Comparison of ENCODE assay signal across 28 cellular contexts in the genomic region with DNA sequence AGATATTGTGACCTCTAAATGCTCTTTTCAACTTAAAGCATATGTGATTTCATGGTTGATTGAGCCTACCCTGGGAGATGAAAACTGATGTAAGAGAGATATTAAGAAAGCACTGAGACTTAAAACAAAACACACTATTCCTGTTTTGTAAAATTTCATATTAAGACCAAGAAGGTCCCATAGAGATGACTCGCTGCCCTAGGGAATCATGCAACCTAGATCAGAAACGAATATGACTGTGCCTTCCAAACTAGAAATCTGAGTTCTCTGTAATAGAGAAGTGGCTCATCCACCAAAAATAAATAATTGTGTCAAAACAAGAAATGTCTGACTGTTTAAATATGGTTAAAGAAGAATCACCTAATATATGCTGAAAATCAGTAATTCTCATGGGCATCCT.
"Had no signal": no experiment of that assay in that cellular context is flagged by ENCODE, and none has a peak within 500 bp of the region (broad histone marks: within the 10 kb centered on the region; RNA-seq: fewer than 3 reads in every experiment).

No MANE protein-coding gene starts in this region.

- H3K36me3 ChIP-seq: adrenal gland, cardiac muscle cell, colonic mucosa, WERI-Rb-1 had no signal

- H3K27ac ChIP-seq: adrenal gland, body of pancreas, cardiac muscle cell, colonic mucosa, WERI-Rb-1 had no signal

- ATAC-seq: activated CD4-positive, CD25-positive, alpha-beta regulatory T cell treated with anti-CD3 and anti-CD28 coated beads, Interleukin-2, amount 50 U/mL, for 24 hours; activated CD8-positive, alpha-beta T cell treated with anti-CD3 and anti-CD28 coated beads for 36 hours; activated naive CD8-positive, alpha-beta T cell treated with anti-CD3 and anti-CD28 coated beads, Interleukin-2, amount 50 U/mL, for 24 hours; body of pancreas; esophagus mucosa; T-helper 17 cell had no signal

- H3K27me3 ChIP-seq: adrenal gland, body of pancreas, cardiac muscle cell, colonic mucosa had no signal

- H3K4me3 ChIP-seq: adrenal gland, body of pancreas, cardiac muscle cell, colonic mucosa had no signal

- H3K4me1 ChIP-seq: adrenal gland, body of pancreas, colonic mucosa had no signal

- H3K9me3 ChIP-seq: adrenal gland, body of pancreas, colonic mucosa had no signal

- DNase-seq: activated B cell treated with CpG ODN at 0.5 μM for 24 hours; activated CD4-positive, alpha-beta T cell treated with anti-CD3 and anti-CD28 coated beads for 48 hours; activated CD4-positive, alpha-beta T cell treated with anti-CD3 and anti-CD28 coated beads, Interleukin-2, amount 50 U/mL, for 1 hour; activated CD4-positive, alpha-beta T cell treated with anti-CD3 and anti-CD28 coated beads, Interleukin-2, amount 50 U/mL, for 48 hours; activated CD8-positive, alpha-beta memory T cell treated with anti-CD3 and anti-CD28 coated beads for 24 hours; activated CD8-positive, alpha-beta T cell treated with anti-CD3 and anti-CD28 coated beads for 36 hours; activated effector memory CD4-positive, alpha-beta T cell treated with anti-CD3 and anti-CD28 coated beads, Interleukin-2, amount 50 U/mL, for 16 hours; activated naive CD4-positive, alpha-beta T cell treated with anti-CD3 and anti-CD28 coated beads for 36 hours; activated naive CD8-positive, alpha-beta T cell treated with anti-CD3 and anti-CD28 coated beads for 36 hours; activated naive CD8-positive, alpha-beta T cell treated with anti-CD3 and anti-CD28 coated beads, Interleukin-2, amount 50 U/mL, for 24 hours; activated T-cell treated with anti-CD3 and anti-CD28 coated beads, Interleukin-2, amount 50 U/mL, for 1 hour; activated T-cell treated with anti-CD3 and anti-CD28 coated beads, Interleukin-2, amount 50 U/mL, for 48 hours; adrenal gland; amygdala; aorta; body of pancreas; central memory CD4-positive, alpha-beta T cell; cerebellar nuclear complex; colonic mucosa; effector CD8-positive, alpha-beta T cell; foreskin fibroblast; head of caudate nucleus; T-helper 17 cell; T1000; WERI-Rb-1 had no signal
